ENCODE assay signal across 5 cellular contexts in genomic region chr4:56449475-56449874, GRCh38. TPM values are rescaled to one million over a fixed set of nuclear protein-coding genes. Genes with fewer than 3 reads are reported as not detected.
"Had no signal": no experiment of that assay in that cellular context is flagged by ENCODE, and none has a peak within 500 bp of the region (broad histone marks: within the 10 kb centered on the region; RNA-seq: fewer than 3 reads in every experiment).

No MANE protein-coding gene starts in this region.

RNA-seq across cellular contexts. Expression of gene ARL9, which starts 56.1 kb away (rescaled TPM):
- total RNA-seq: activated T-helper 2 cell treated with anti-CD3 and anti-CD28 coated beads, Interferon-gamma antibody, Interleukin-2, Interleukin-4, amounts not matched to agents 10 μg/mL and 5 μg/mL and 100 μg/mL, durations not matched to agents 14 hours and 24 hours and 36 hours; ascending aorta; body of pancreas; breast epithelium; cardiac septum had no signal
